18 cellular contexts compared by ENCODE assay signal in genomic region chr5:176853151-176853793, GRCh38. TPM values are rescaled to one million over a fixed set of nuclear protein-coding genes. Genes with fewer than 3 reads are reported as not detected.
"Had no signal": no experiment of that assay in that cellular context is flagged by ENCODE, and none has a peak within 500 bp of the region (broad histone marks: within the 10 kb centered on the region; RNA-seq: fewer than 3 reads in every experiment).

No MANE protein-coding gene starts in this region.

- H3K27me3 ChIP-seq: pancreas had no signal

- H3K27ac ChIP-seq: heart right ventricle, pancreas, sigmoid colon, skin epidermis, thoracic aorta, transverse colon had no signal

- H3K36me3 ChIP-seq: heart right ventricle, pancreas, sigmoid colon, thoracic aorta, transverse colon had no signal

- H3K9me3 Mint-ChIP-seq: nephron progenitor cell; stimulated activated naive B cell treated with anti-CD40 and anti-IgM and Interleukin-4, amounts not matched to agents 10 μg/mL and 1 μg/mL and 100 μg/mL, for 72 hours; stimulated activated naive CD8-positive, alpha-beta T cell treated with anti-CD3 and anti-CD28 coated beads, Interleukin-15, amount 100 ng/mL, for 72 hours had no signal

- H3K4me3 ChIP-seq: heart right ventricle, pancreas, sigmoid colon, skin epidermis, thoracic aorta, transverse colon had no signal

- ATAC-seq: esophagus mucosa; heart right ventricle; left lobe of liver; naive thymus-derived CD4-positive, alpha-beta T cell; pancreas; stimulated activated naive CD8-positive, alpha-beta T cell treated with anti-CD3 and anti-CD28 coated beads, Interleukin-15, amount 100 ng/mL, for 72 hours had no signal

- H3K9me3 ChIP-seq: heart right ventricle, pancreas, sigmoid colon, thoracic aorta, transverse colon had no signal

- H3K36me3 Mint-ChIP-seq: naive thymus-derived CD4-positive, alpha-beta T cell; stimulated activated naive B cell treated with anti-CD40 and anti-IgM and Interleukin-4, amounts not matched to agents 10 μg/mL and 1 μg/mL and 100 μg/mL, for 72 hours had no signal

- DNase-seq: effector memory CD4-positive, alpha-beta T cell; heart right ventricle; mammary epithelial cell; naive thymus-derived CD4-positive, alpha-beta T cell; nephron progenitor cell; sigmoid colon; stimulated activated CD4-positive, alpha-beta T cell treated with anti-CD3 and anti-CD28 coated beads, Interleukin-2, amount 100 ng/mL, for 24 hours; stimulated activated CD4-positive, alpha-beta T cell treated with anti-CD3 and anti-CD28 coated beads, Interleukin-4, amount 100 ng/mL, for 4 hours; stimulated activated naive B cell treated with anti-CD40 and anti-IgM and Interleukin-4, amounts not matched to agents 10 μg/mL and 1 μg/mL and 100 μg/mL, for 72 hours; stimulated activated naive CD8-positive, alpha-beta T cell treated with anti-CD3 and anti-CD28 coated beads, Interleukin-15, amount 100 ng/mL, for 72 hours; transverse colon had no signal

- H3K4me1 Mint-ChIP-seq: stimulated activated naive CD8-positive, alpha-beta T cell treated with anti-CD3 and anti-CD28 coated beads, Interleukin-15, amount 100 ng/mL, for 72 hours had no signal

- H3K27ac Mint-ChIP-seq: naive thymus-derived CD4-positive, alpha-beta T cell; progenitor cell of endocrine pancreas; stimulated activated naive B cell treated with anti-CD40 and anti-IgM and Interleukin-4, amounts not matched to agents 10 μg/mL and 1 μg/mL and 100 μg/mL, for 72 hours; stimulated activated naive CD8-positive, alpha-beta T cell treated with anti-CD3 and anti-CD28 coated beads, Interleukin-15, amount 100 ng/mL, for 72 hours had no signal

- H3K4me1 ChIP-seq: heart right ventricle, pancreas, sigmoid colon, transverse colon had no signal

- H3K4me3 Mint-ChIP-seq: naive thymus-derived CD4-positive, alpha-beta T cell; nephron progenitor cell; stimulated activated naive B cell treated with anti-CD40 and anti-IgM and Interleukin-4, amounts not matched to agents 10 μg/mL and 1 μg/mL and 100 μg/mL, for 72 hours; stimulated activated naive CD8-positive, alpha-beta T cell treated with anti-CD3 and anti-CD28 coated beads, Interleukin-15, amount 100 ng/mL, for 72 hours had no signal

RNA-seq across cellular contexts. Expression of gene UNC5A, which starts 42.9 kb away (rescaled TPM):
- polyA plus RNA-seq: fibroblast of lung; naive thymus-derived CD4-positive, alpha-beta T cell had no signal

RNA-seq across cellular contexts. Expression of gene HK3, which starts 45.9 kb away (rescaled TPM):
- polyA plus RNA-seq: fibroblast of lung had no signal
